8 cellular contexts compared by ENCODE assay signal in genomic region chr9:72592501-72593403, GRCh38.
DNase-seq lines count a peak whose midpoint lies in the region; ATAC-seq, FAIRE-seq and TF ChIP-seq lines count a peak whose summit lies in the region.

No MANE protein-coding gene starts in this region.

- intact Hi-C loops in activated CD4-positive, alpha-beta T cell treated with anti-CD3 and anti-CD28 coated beads for 36 hours (cut with DNase I, micrococcal nuclease): loop anchor here (1.0 to 10.0 kb wide), 11 partner anchors 65 to 555 kb away; no protein-coding TSS in a partner anchor
- intact Hi-C loops in stomach (cut with DNase I; ENCODE audit: low total_unique reads): loop anchor here (5.0 kb wide), 1 partner anchor 310 kb away; no protein-coding TSS in a partner anchor

- POLR2A ChIA-PET in activated CD4-positive, alpha-beta T cell treated with anti-CD3 and anti-CD28 coated beads for 36 hours (lab: Charles Lee): no interaction called here

- no peak overlapping the region for H2AFZ ChIP-seq in OCI-LY1 (ENCODE audit: low read length)

- FAIRE-seq in bronchial epithelial cell (lab: Jason Lieb, UNC): no peak

- H3K79me2 ChIP-seq in OCI-LY1 (ENCODE audit: insufficient read depth, low read length): no peaks in the 10 kb centered on the region

- WGBS in stomach, 5 donors: 31 to 46% (median 38%) methylated on average over 5 of the region's 5 CpGs

- no peak overlapping the region for H3K4me3 Mint-ChIP-seq in activated CD4-positive, alpha-beta T cell treated with anti-CD3 and anti-CD28 coated beads for 36 hours

- H3K4me1 Mint-ChIP-seq in activated CD4-positive, alpha-beta T cell treated with anti-CD3 and anti-CD28 coated beads for 36 hours: peaks cover 19% of the 10 kb centered on the region

- H3K4me3 ChIP-seq in OCI-LY1 (ENCODE audit: low read depth, low read length, poor library complexity, severe bottlenecking): no peak overlapping the region
- H3K4me3 ChIP-seq in bronchial epithelial cell (ENCODE audit: low read depth, low read length): no peak overlapping the region
- no peak overlapping the region for H3K4me3 ChIP-seq in stomach

- H4K20me1 ChIP-seq in OCI-LY1 (ENCODE audit: insufficient read depth, low read length): no peaks in the 10 kb centered on the region

- TF ChIP-seq POLR2A in stomach (IDR thresholded peaks at IDR 0.05): no peak

- H3K36me3 Mint-ChIP-seq in activated CD4-positive, alpha-beta T cell treated with anti-CD3 and anti-CD28 coated beads for 36 hours (ENCODE audit: low read depth): no peaks in the 10 kb centered on the region

- no peaks in the 10 kb centered on the region for H3K9me2 ChIP-seq in OCI-LY1 (ENCODE audit: low read depth, low read length)

- no peaks in the 10 kb centered on the region for H3K36me3 ChIP-seq in OCI-LY1 (ENCODE audit: insufficient read depth, low read length)
- no peaks in the 10 kb centered on the region for H3K36me3 ChIP-seq in bronchial epithelial cell (ENCODE audit: control insufficient read depth, insufficient read depth, low read length)
- no peaks in the 10 kb centered on the region for H3K36me3 ChIP-seq in stomach

- no peak for TF ChIP-seq EP300 in Ishikawa (IDR thresholded peaks at IDR 0.05; ENCODE audit: borderline replicate concordance)
- TF ChIP-seq EP300 in stomach (IDR thresholded peaks at IDR 0.05): no peak

- CTCF ChIA-PET in activated CD4-positive, alpha-beta T cell treated with anti-CD3 and anti-CD28 coated beads for 36 hours (lab: Charles Lee): interaction anchor here (0.7 to 8.4 kb wide), 18 partner anchors 10 to 554 kb away, joined by 3 to 74 read pairs (median 3); no protein-coding TSS in a partner anchor

- H3K4me1 ChIP-seq in OCI-LY1 (ENCODE audit: insufficient read depth, low read length, severe bottlenecking) (no peaks in the 10 kb centered on the region), stomach (peaks cover 4 to 40% (median 11%) of the 10 kb centered on the region in 4 donors)

- no peak overlapping the region for H3K9ac ChIP-seq in OCI-LY1 (ENCODE audit: low read length)

- peaks cover 6% of the 10 kb centered on the region for H3K27me3 Mint-ChIP-seq in activated CD4-positive, alpha-beta T cell treated with anti-CD3 and anti-CD28 coated beads for 36 hours

- TF ChIP-seq RAD21 in Ishikawa (IDR thresholded peaks at IDR 0.05; ENCODE audit: low read depth): peak; percentile 82

- no peak overlapping the region for H3K27ac Mint-ChIP-seq in activated CD4-positive, alpha-beta T cell treated with anti-CD3 and anti-CD28 coated beads for 36 hours

- TF ChIP-seq CTCF in OCI-LY1 (IDR thresholded peaks at IDR 0.05; ENCODE audit: low read length) (peak; percentile 80), bronchial epithelial cell (IDR thresholded peaks at IDR 0.05; ENCODE audit: insufficient read depth, low read length, severe bottlenecking) (peak; percentile 45), stomach (IDR thresholded peaks at IDR 0.05) (peak in 5 of 7 experiments; percentile 56 to 92 (median 88))

- no peaks in the 10 kb centered on the region for H3K9me3 ChIP-seq in OCI-LY1 (ENCODE audit: low read length)
- H3K9me3 ChIP-seq in stomach: no peaks in the 10 kb centered on the region

- peak; percentile 69 for ATAC-seq in activated CD4-positive, alpha-beta T cell treated with anti-CD3 and anti-CD28 coated beads for 36 hours
- peak; percentile 79 for ATAC-seq in GM21447 (IDR thresholded peaks at IDR 0.05; ENCODE audit: unreplicated experiment)

- H3F3A ChIP-seq in OCI-LY1 (ENCODE audit: insufficient read depth, low read length): no peaks in the 10 kb centered on the region

- H3K4me2 ChIP-seq in OCI-LY1 (ENCODE audit: low read length): no peak overlapping the region

- no peak overlapping the region for H3K27ac ChIP-seq in OCI-LY1 (ENCODE audit: low read depth, low read length, poor library complexity, severe bottlenecking)
- H3K27ac ChIP-seq in stomach: peak overlapping the region in 3 of 5 donors; percentile 28 to 36 (median 35)

- H3K27me3 ChIP-seq in OCI-LY1 (ENCODE audit: insufficient read depth, low read length) (no peaks in the 10 kb centered on the region), bronchial epithelial cell (ENCODE audit: control insufficient read depth, insufficient read depth, low read length) (no peaks in the 10 kb centered on the region), stomach (no peaks in the 10 kb centered on the region)

- DNase-seq in activated CD4-positive, alpha-beta T cell treated with anti-CD3 and anti-CD28 coated beads for 36 hours: peak; percentile 29
- DNase-seq in activated CD4-positive, alpha-beta T cell treated with anti-CD3 and anti-CD28 coated beads for 1 hour: no peak
- peak; percentile 68 for DNase-seq in bronchial epithelial cell (ENCODE audit: low read depth)
- DNase-seq in iris pigment epithelial cell (ENCODE audit: low read depth): peak; percentile 66
- no peak for DNase-seq in stomach

- H3K9me3 Mint-ChIP-seq in activated CD4-positive, alpha-beta T cell treated with anti-CD3 and anti-CD28 coated beads for 36 hours (ENCODE audit: low read depth): no peaks in the 10 kb centered on the region

TF ChIP-seq in Ishikawa, 13 proteins besides CTCF, POLR2A, EP300 and RAD21:
- TF ChIP-seq FOXM1 (IDR thresholded peaks at IDR 0.05; ENCODE audit: borderline replicate concordance, low read depth): no peak
- no peak for TF ChIP-seq REST (IDR thresholded peaks at IDR 0.05; ENCODE audit: low read depth)
- no peak for TF ChIP-seq TAF1 (IDR thresholded peaks at IDR 0.05; ENCODE audit: low read depth)
- TF ChIP-seq TEAD4 (IDR thresholded peaks at IDR 0.05): no peak
- no peak for TF ChIP-seq YY1 (IDR thresholded peaks at IDR 0.05; ENCODE audit: low read depth)
- no peak for TF ChIP-seq MAX (IDR thresholded peaks at IDR 0.05)
- TF ChIP-seq CREB1 (IDR thresholded peaks at IDR 0.05; ENCODE audit: low read depth): no peak
- no peak for TF ChIP-seq USF1 (IDR thresholded peaks at IDR 0.05)
- no peak for TF ChIP-seq NFIC (IDR thresholded peaks at IDR 0.05)
- TF ChIP-seq CEBPB (IDR thresholded peaks at IDR 0.05): no peak
- no peak for TF ChIP-seq ZBTB7A (IDR thresholded peaks at IDR 0.05; ENCODE audit: low read depth)

Comparison
In these comparisons a context has a peak if more than half of its experiments do, and no peak if none do; other contexts are left out.
1. DNase-seq: peak in activated CD4-positive, alpha-beta T cell treated with anti-CD3 and anti-CD28 coated beads for 36 hours (single experiment), bronchial epithelial cell (single experiment) and iris pigment epithelial cell (single experiment); none in activated CD4-positive, alpha-beta T cell treated with anti-CD3 and anti-CD28 coated beads for 1 hour (single experiment) and stomach (single experiment).
2. Peak in every context shown above with its lines, with median percentiles within 50 percentile points of each other: CTCF ChIP-seq.